ENCODE assay signal across 8 cellular contexts in genomic region chr4:122700178-122700725, GRCh38. TPM values are rescaled to one million over a fixed set of nuclear protein-coding genes. Genes with fewer than 3 reads are reported as not detected.
DNase-seq lines count a peak whose midpoint lies in the region; ATAC-seq and TF ChIP-seq lines count a peak whose summit lies in the region.

No MANE protein-coding gene starts in this region.

- peaks cover 6 to 20% of the 10 kb centered on the region in 2 donors for H3K4me1 Mint-ChIP-seq in natural killer cell treated with Interleukin-12 subunit alpha and Interleukin-12 subunit beta and Interleukin-15 and Interleukin-18, amount 100 ng/mL, for 72 hours (ENCODE audit: low read depth in 2 of 2)
- peaks cover 32% of the 10 kb centered on the region for H3K4me1 Mint-ChIP-seq in activated T-cell treated with anti-CD3 and anti-CD28 coated beads, Interleukin-2, amount 50 U/mL, for 4 hours (ENCODE audit: low read depth)

- no peak for TF ChIP-seq POLR2A in esophagus muscularis mucosa (IDR thresholded peaks at IDR 0.05; ENCODE audit: low read depth)

- intact Hi-C loops in esophagus muscularis mucosa (cut with DNase I): no loop called here

- peaks cover 12% of the 10 kb centered on the region for H3K36me3 Mint-ChIP-seq in natural killer cell treated with Interleukin-12 subunit alpha and Interleukin-12 subunit beta and Interleukin-15 and Interleukin-18, amount 100 ng/mL, for 72 hours
- no peaks in the 10 kb centered on the region for H3K36me3 Mint-ChIP-seq in activated T-cell treated with anti-CD3 and anti-CD28 coated beads, Interleukin-2, amount 50 U/mL, for 4 hours (ENCODE audit: insufficient read depth)

- H3K9me3 ChIP-seq in esophagus muscularis mucosa: no peaks in the 10 kb centered on the region

- no peak overlapping the region for H3K27ac ChIP-seq in esophagus muscularis mucosa (replicated peaks in 1 of 4)

- no peaks in the 10 kb centered on the region for H3K27me3 ChIP-seq in esophagus muscularis mucosa

- peak overlapping the region in 1 of 2 donors; percentile 53 for H3K27ac Mint-ChIP-seq in natural killer cell treated with Interleukin-12 subunit alpha and Interleukin-12 subunit beta and Interleukin-15 and Interleukin-18, amount 100 ng/mL, for 72 hours

- H3K36me3 ChIP-seq in esophagus muscularis mucosa: no peaks in the 10 kb centered on the region

- no peak for TF ChIP-seq CTCF in esophagus muscularis mucosa (IDR thresholded peaks at IDR 0.05)

- peaks cover 2% of the 10 kb centered on the region for H3K9me3 Mint-ChIP-seq in natural killer cell treated with Interleukin-12 subunit alpha and Interleukin-12 subunit beta and Interleukin-15 and Interleukin-18, amount 100 ng/mL, for 72 hours
- no peaks in the 10 kb centered on the region for H3K9me3 Mint-ChIP-seq in activated T-cell treated with anti-CD3 and anti-CD28 coated beads, Interleukin-2, amount 50 U/mL, for 4 hours

- H3K4me3 Mint-ChIP-seq in natural killer cell treated with Interleukin-12 subunit alpha and Interleukin-12 subunit beta and Interleukin-15 and Interleukin-18, amount 100 ng/mL, for 72 hours: peak overlapping the region; percentile 74
- H3K4me3 Mint-ChIP-seq in activated T-cell treated with anti-CD3 and anti-CD28 coated beads, Interleukin-2, amount 50 U/mL, for 4 hours: no peak overlapping the region

- no peak for TF ChIP-seq EP300 in esophagus muscularis mucosa (IDR thresholded peaks at IDR 0.05)

- 61% methylated on average over 8 of the region's 8 CpGs for WGBS in esophagus muscularis mucosa

- peaks cover 9 to 27% of the 10 kb centered on the region in 2 donors for H3K27me3 Mint-ChIP-seq in natural killer cell treated with Interleukin-12 subunit alpha and Interleukin-12 subunit beta and Interleukin-15 and Interleukin-18, amount 100 ng/mL, for 72 hours
- H3K27me3 Mint-ChIP-seq in activated T-cell treated with anti-CD3 and anti-CD28 coated beads, Interleukin-2, amount 50 U/mL, for 4 hours (ENCODE audit: low read depth): peaks cover 5% of the 10 kb centered on the region

- H3K4me1 ChIP-seq in esophagus muscularis mucosa: peaks cover 0 to 5% (median 3%) of the 10 kb centered on the region in 4 donors

- DNase-seq in ELF-1 (ENCODE audit: low read depth, low spot score) (peak; percentile 47), NCI-H510A treated with DMSO at 0.1 percent for 48 hours (lab: John Stamatoyannopoulos, UW) (peak; percentile 13), esophagus muscularis mucosa (ENCODE audit: extremely low spot score) (peak; percentile 89), NOMO-1 (lab: John Stamatoyannopoulos, UW; ENCODE audit: unreplicated experiment in 2 of 2) (no peak), middle frontal gyrus (ENCODE audit: extremely low spot score, low spot score) (no peak)
- no peak for DNase-seq in natural killer cell treated with Interleukin-12 subunit alpha and Interleukin-12 subunit beta and Interleukin-15 and Interleukin-18, amount 100 ng/mL, for 72 hours (ENCODE audit: low spot score)
- DNase-seq in activated T-cell treated with anti-CD3 and anti-CD28 coated beads, Interleukin-2, amount 50 U/mL, for 4 hours: no peak

- ATAC-seq in natural killer cell treated with Interleukin-12 subunit alpha and Interleukin-12 subunit beta and Interleukin-15 and Interleukin-18, amount 100 ng/mL, for 72 hours: peak in 1 of 2 donors; percentile 14
- no peak for ATAC-seq in GM19395 (IDR thresholded peaks at IDR 0.05; ENCODE audit: unreplicated experiment)
- no peak for ATAC-seq in activated T-cell treated with anti-CD3 and anti-CD28 coated beads, Interleukin-2, amount 50 U/mL, for 4 hours

- no peak overlapping the region for H3K4me3 ChIP-seq in esophagus muscularis mucosa

RNA-seq across cellular contexts. Expression of gene BBS12, which starts 32.3 kb away (rescaled TPM):
- 1 to 10 TPM; 3.0 to 5.7 (median 4.0) TPM for total RNA-seq in esophagus muscularis mucosa
- 1 to 10 TPM; 1.0 to 2.2 TPM for total RNA-seq in natural killer cell treated with Interleukin-12 subunit alpha and Interleukin-12 subunit beta and Interleukin-15 and Interleukin-18, amount 100 ng/mL, for 72 hours
- total RNA-seq in activated T-cell treated with anti-CD3 and anti-CD28 coated beads, Interleukin-2, amount 50 U/mL, for 4 hours: 1 to 10 TPM; 1.2 to 1.3 (median 1.2) TPM

Comparison
In these comparisons a context has a peak if more than half of its experiments do, and no peak if none do; other contexts are left out.
1. DNase-seq: peak in ELF-1 (single experiment), NCI-H510A treated with DMSO at 0.1 percent for 48 hours (single experiment) and esophagus muscularis mucosa (single experiment); none in natural killer cell treated with Interleukin-12 subunit alpha and Interleukin-12 subunit beta and Interleukin-15 and Interleukin-18, amount 100 ng/mL, for 72 hours (single experiment), NOMO-1 (0 of 2), middle frontal gyrus (single experiment) and activated T-cell treated with anti-CD3 and anti-CD28 coated beads, Interleukin-2, amount 50 U/mL, for 4 hours (single experiment).